Comparison of ENCODE assay signal across 22 cellular contexts in the genomic region with DNA sequence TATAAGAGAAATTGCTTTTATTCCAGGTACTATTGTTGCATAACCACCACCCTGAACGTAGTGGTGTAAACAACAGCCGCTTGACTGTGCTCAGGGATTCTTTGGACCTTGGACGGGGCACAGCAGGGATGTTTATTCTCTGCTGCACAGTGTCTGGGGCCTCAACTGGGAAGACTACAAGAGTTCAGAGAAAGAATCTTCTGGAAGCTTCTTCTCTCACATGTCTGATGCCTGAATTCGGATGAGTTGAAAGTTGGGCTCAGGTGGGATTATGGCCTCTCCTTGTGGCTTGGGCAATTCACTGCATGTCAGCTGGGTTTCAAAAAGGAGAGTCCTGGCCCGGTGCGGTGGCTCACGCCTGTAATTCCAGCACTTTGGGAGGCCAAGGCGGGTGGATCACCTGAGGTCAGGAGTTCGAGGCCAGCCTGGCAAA. TPM values are rescaled to one million over a fixed set of nuclear protein-coding genes. Genes with fewer than 3 reads are reported as not detected.
DNase-seq lines count a peak whose midpoint lies in the region; ATAC-seq and TF ChIP-seq lines count a peak whose summit lies in the region.
"Had no signal": no experiment of that assay in that cellular context is flagged by ENCODE, and none has a peak within 500 bp of the region (broad histone marks: within the 10 kb centered on the region; RNA-seq: fewer than 3 reads in every experiment).

No MANE protein-coding gene starts in this region.

- peak; percentile 40 for TF ChIP-seq RAD21 in liver (IDR thresholded peaks at IDR 0.05)

- H3K4me3 Mint-ChIP-seq in GM23338, result no peak overlapping the region
- H3K4me3 Mint-ChIP-seq: activated CD8-positive, alpha-beta memory T cell treated with anti-CD3 and anti-CD28 coated beads, Interleukin-2, amount 10 ng/mL, durations not matched to agents 7 days and 5 days; activated naive CD8-positive, alpha-beta T cell treated with anti-CD3 and anti-CD28 coated beads, Interleukin-2, amount 50 U/mL, for 24 hours; activated T-helper 17 cell treated with anti-CD3 and anti-CD28 coated beads, Interleukin-2, amount 50 U/mL, for 72 hours; IgD-negative memory B cell; stimulated activated memory B cell treated with anti-CD40 and anti-IgM and Interleukin-4, amounts not matched to agents 10 μg/mL and 1 μg/mL and 100 μg/mL, for 72 hours had no signal

- no peak overlapping the region for H3K9ac ChIP-seq in colonic mucosa (ENCODE audit: low read depth in 2 of 2, low read length in 2 of 2)
- H3K9ac ChIP-seq in liver (ENCODE audit: low read depth in 1 of 2, low read length in 2 of 2), result no peak overlapping the region

- H3K27ac Mint-ChIP-seq in GM23338, result no peak overlapping the region
- H3K27ac Mint-ChIP-seq: activated CD8-positive, alpha-beta memory T cell treated with anti-CD3 and anti-CD28 coated beads, Interleukin-2, amount 10 ng/mL, durations not matched to agents 7 days and 5 days; activated naive CD8-positive, alpha-beta T cell treated with anti-CD3 and anti-CD28 coated beads, Interleukin-2, amount 50 U/mL, for 24 hours; activated T-helper 17 cell treated with anti-CD3 and anti-CD28 coated beads, Interleukin-2, amount 50 U/mL, for 72 hours; IgD-negative memory B cell; stimulated activated memory B cell treated with anti-CD40 and anti-IgM and Interleukin-4, amounts not matched to agents 10 μg/mL and 1 μg/mL and 100 μg/mL, for 72 hours had no signal

- WGBS in liver, result 46% methylated on average over 9 of the region's 9 CpGs

- no peaks in the 10 kb centered on the region for H3K4me1 Mint-ChIP-seq in GM23338
- H3K4me1 Mint-ChIP-seq: activated CD8-positive, alpha-beta memory T cell treated with anti-CD3 and anti-CD28 coated beads, Interleukin-2, amount 10 ng/mL, durations not matched to agents 7 days and 5 days; activated naive CD8-positive, alpha-beta T cell treated with anti-CD3 and anti-CD28 coated beads, Interleukin-2, amount 50 U/mL, for 24 hours; stimulated activated memory B cell treated with anti-CD40 and anti-IgM and Interleukin-4, amounts not matched to agents 10 μg/mL and 1 μg/mL and 100 μg/mL, for 72 hours had no signal

- no peaks in the 10 kb centered on the region; the same call in 2 of the 3 replicates for H3K9me3 Mint-ChIP-seq in GM23338
- H3K9me3 Mint-ChIP-seq: activated naive CD8-positive, alpha-beta T cell treated with anti-CD3 and anti-CD28 coated beads, Interleukin-2, amount 50 U/mL, for 24 hours; activated T-helper 17 cell treated with anti-CD3 and anti-CD28 coated beads, Interleukin-2, amount 50 U/mL, for 72 hours; IgD-negative memory B cell; stimulated activated memory B cell treated with anti-CD40 and anti-IgM and Interleukin-4, amounts not matched to agents 10 μg/mL and 1 μg/mL and 100 μg/mL, for 72 hours had no signal

- H3K4me1 ChIP-seq in GM23338 (ENCODE audit: insufficient read depth) (no peaks in the 10 kb centered on the region), colonic mucosa (no peaks in the 10 kb centered on the region), liver (ENCODE audit: control insufficient read depth in 4 of 4, insufficient read depth in 4 of 4, low read length in 3 of 4) (peaks cover 0 to 3% (median 2%) of the 10 kb centered on the region in 4 donors)

- no peaks in the 10 kb centered on the region for H3F3A ChIP-seq in GM23338 (replicated peaks; ENCODE audit: low read depth)

- H4K20me1 ChIP-seq in GM23338 (replicated peaks; ENCODE audit: insufficient read depth), result no peaks in the 10 kb centered on the region

- TF ChIP-seq CTCF in AG10803 (conservative IDR thresholded peaks at IDR 0.05; ENCODE audit: low read length), result peak; percentile 39
- peak; percentile 18 to 56; a peak in 3 of 4 replicates for TF ChIP-seq CTCF in GM23338 (conservative IDR thresholded peaks at IDR 0.05; ENCODE audit: low read depth in 2 of 2)
- TF ChIP-seq CTCF in colonic mucosa (IDR thresholded peaks at IDR 0.05), result no peak
- TF ChIP-seq CTCF in liver (IDR thresholded peaks at IDR 0.05; ENCODE audit: low read depth, low read length, missing input control), result no peak

- H3K9me2 ChIP-seq in GM23338 (ENCODE audit: insufficient read depth), result no peaks in the 10 kb centered on the region

- ATAC-seq in GM23338, result no peak
- ATAC-seq in GM19463 (IDR thresholded peaks at IDR 0.05; ENCODE audit: unreplicated experiment), result no peak
- ATAC-seq: activated CD8-positive, alpha-beta memory T cell treated with anti-CD3 and anti-CD28 coated beads, Interleukin-2, amount 10 ng/mL, durations not matched to agents 7 days and 5 days; activated naive CD8-positive, alpha-beta T cell treated with anti-CD3 and anti-CD28 coated beads, Interleukin-2, amount 50 U/mL, for 24 hours; activated T-helper 17 cell treated with anti-CD3 and anti-CD28 coated beads, Interleukin-2, amount 50 U/mL, for 72 hours; right cardiac atrium; stimulated activated memory B cell treated with anti-CD40 and anti-IgM and Interleukin-4, amounts not matched to agents 10 μg/mL and 1 μg/mL and 100 μg/mL, for 72 hours had no signal

- H3K9me3 ChIP-seq in colonic mucosa (no peaks in the 10 kb centered on the region), liver (ENCODE audit: control insufficient read depth in 4 of 4, low read length in 3 of 4) (no peaks in the 10 kb centered on the region)
- H3K9me3 ChIP-seq: thoracic aorta had no signal

- H3K4me3 ChIP-seq in AG10803 (ENCODE audit: low read length) (no peak overlapping the region), GM23338 (no peak overlapping the region), colonic mucosa (no peak overlapping the region), liver (ENCODE audit: low read depth in 1 of 3, low read length in 3 of 3) (no peak overlapping the region)
- H3K4me3 ChIP-seq: thoracic aorta had no signal

- no peak overlapping the region for H3K4me2 ChIP-seq in GM23338

- peaks cover 7% of the 10 kb centered on the region for H3K27me3 Mint-ChIP-seq in GM23338 (ENCODE audit: insufficient read depth, low read depth, poor library complexity)
- H3K27me3 Mint-ChIP-seq: activated naive CD8-positive, alpha-beta T cell treated with anti-CD3 and anti-CD28 coated beads, Interleukin-2, amount 50 U/mL, for 24 hours; activated T-helper 17 cell treated with anti-CD3 and anti-CD28 coated beads, Interleukin-2, amount 50 U/mL, for 72 hours; stimulated activated memory B cell treated with anti-CD40 and anti-IgM and Interleukin-4, amounts not matched to agents 10 μg/mL and 1 μg/mL and 100 μg/mL, for 72 hours had no signal

- H3K27ac ChIP-seq in GM23338 (ENCODE audit: low read depth) (no peak overlapping the region), colonic mucosa (peak overlapping the region; percentile 17), liver (ENCODE audit: low read depth in 1 of 2, low read length in 2 of 2) (peak overlapping the region; percentile 35 to 42)
- H3K27ac ChIP-seq: HL-60, RWPE1, thoracic aorta had no signal

- H3K36me3 ChIP-seq in GM23338 (ENCODE audit: insufficient read depth) (no peaks in the 10 kb centered on the region), colonic mucosa (no peaks in the 10 kb centered on the region), liver (ENCODE audit: control insufficient read depth in 4 of 4, insufficient read depth in 3 of 4, low read depth in 1 of 4, low read length in 3 of 4) (no peaks in the 10 kb centered on the region)
- H3K36me3 ChIP-seq: thoracic aorta had no signal

- intact Hi-C loops in colonic mucosa (cut with DNase I), result no loop called here

- DNase-seq in AG10803 (ENCODE audit: low read depth), result no peak
- peak; percentile 30 for DNase-seq in GM23338 (ENCODE audit: low spot score)
- DNase-seq in colonic mucosa, result peak; percentile 71
- DNase-seq in stimulated activated CD4-positive, alpha-beta T cell treated with anti-CD3 and anti-CD28 coated beads, Interleukin-12 subunit alpha, Interleukin-12 subunit beta, amount 100 ng/mL, for 4 hours, result no peak
- DNase-seq in activated naive CD4-positive, alpha-beta T cell treated with anti-CD3 and anti-CD28 coated beads, Interleukin-2, amount 50 U/mL, for 16 hours, result no peak
- DNase-seq in effector CD8-positive, alpha-beta T cell (lab: John Stamatoyannopoulos, UW), result no peak
- DNase-seq: activated CD4-positive, alpha-beta T cell treated with anti-CD3 and anti-CD28 coated beads for 4 hours; activated CD8-positive, alpha-beta memory T cell treated with anti-CD3 and anti-CD28 coated beads, Interleukin-2, amount 10 ng/mL, durations not matched to agents 7 days and 5 days; activated naive CD8-positive, alpha-beta T cell treated with anti-CD3 and anti-CD28 coated beads, Interleukin-2, amount 50 U/mL, for 24 hours; dermis blood vessel endothelial cell; DMS79 treated with DMSO at 0.1 percent for 48 hours; HCEC 1CT; NCI-H1694 treated with DMSO at 0.1 percent for 48 hours; right cardiac atrium had no signal

- no peak overlapping the region for H2AFZ ChIP-seq in GM23338

- no peaks in the 10 kb centered on the region for H3K79me2 ChIP-seq in GM23338 (replicated peaks; ENCODE audit: insufficient read depth)

- no peaks in the 10 kb centered on the region for H3K36me3 Mint-ChIP-seq in GM23338 (ENCODE audit: low read depth)
- H3K36me3 Mint-ChIP-seq: activated CD8-positive, alpha-beta memory T cell treated with anti-CD3 and anti-CD28 coated beads, Interleukin-2, amount 10 ng/mL, durations not matched to agents 7 days and 5 days; stimulated activated memory B cell treated with anti-CD40 and anti-IgM and Interleukin-4, amounts not matched to agents 10 μg/mL and 1 μg/mL and 100 μg/mL, for 72 hours had no signal

- no peaks in the 10 kb centered on the region for H3K27me3 ChIP-seq in GM23338 (ENCODE audit: insufficient read depth)
- no peaks in the 10 kb centered on the region for H3K27me3 ChIP-seq in colonic mucosa
- no peaks in the 10 kb centered on the region for H3K27me3 ChIP-seq in liver (ENCODE audit: control insufficient read depth in 4 of 4, insufficient read depth in 4 of 4, low read length in 3 of 4)

TF ChIP-seq in liver, 16 proteins besides CTCF, POLR2A, EP300 and RAD21 (continues in another document):
- TF ChIP-seq SP1 (IDR thresholded peaks at IDR 0.05), result peak; percentile 94
- TF ChIP-seq GABPA (IDR thresholded peaks at IDR 0.05 in 1 of 2, conservative IDR thresholded peaks at IDR 0.05 in 1 of 2), result peak in 1 of 2 donors; percentile 33
- peak; percentile 85 for TF ChIP-seq HNF4G (IDR thresholded peaks at IDR 0.05)
- peak; percentile 86 to 87 for TF ChIP-seq RXRA (IDR thresholded peaks at IDR 0.05)
- TF ChIP-seq YY1 (IDR thresholded peaks at IDR 0.05), result peak; percentile 60
- no peak for TF ChIP-seq TAF1 (conservative IDR thresholded peaks at IDR 0.05)

RNA-seq across cellular contexts. Expression of gene SSBP3, which starts 19.0 kb away (rescaled TPM):
- 47.4 and 59.5 TPM in 2 replicates for total RNA-seq in GM23338 (2014; rRNA removed; shearing (Covaris generic))
- polyA plus RNA-seq in GM23338 (2016; fragmentation: Nextera tagmentation; extraction: Ambion mirVana), result 68.6 and 82.3 TPM in 2 replicates
- total RNA-seq in colonic mucosa, result 10 to 100 TPM; 63.8 to 76.5 TPM
- 10 to 100 TPM in 1 of 2 donors, 1 to 10 TPM in 1; 7.7 to 24.7 TPM for total RNA-seq in liver
- polyA plus RNA-seq in liver, result 10 to 100 TPM; 16.5 to 18.0 TPM

Comparison
In these comparisons a context has a peak if more than half of its experiments do, and no peak if none do; other contexts are left out.
1. DNase-seq: peak in GM23338 (single experiment) and colonic mucosa (single experiment); none in AG10803 (single experiment), stimulated activated CD4-positive, alpha-beta T cell treated with anti-CD3 and anti-CD28 coated beads, Interleukin-12 subunit alpha, Interleukin-12 subunit beta, amount 100 ng/mL, for 4 hours (single experiment), activated naive CD4-positive, alpha-beta T cell treated with anti-CD3 and anti-CD28 coated beads, Interleukin-2, amount 50 U/mL, for 16 hours (single experiment) and effector CD8-positive, alpha-beta T cell (single experiment).
2. CTCF ChIP-seq: peak in AG10803 (single experiment) and GM23338 (2 of 2); none in colonic mucosa (single experiment) and liver (single experiment).